In genomic region chr14:68110989-68111704, GRCh38 we compare ENCODE assay signal across 18 cellular contexts.
DNase-seq lines count a peak whose midpoint lies in the region; ATAC-seq, FAIRE-seq and TF ChIP-seq lines count a peak whose summit lies in the region.
"Had no signal": no experiment of that assay in that cellular context is flagged by ENCODE, and none has a peak within 500 bp of the region (broad histone marks: within the 10 kb centered on the region; RNA-seq: fewer than 3 reads in every experiment).

No MANE protein-coding gene starts in this region.

- ATAC-seq in lower lobe of right lung: no peak
- ATAC-seq: activated CD4-positive, CD25-positive, alpha-beta regulatory T cell treated with anti-CD3 and anti-CD28 coated beads, Interleukin-2, amount 50 U/mL, for 24 hours; left lung had no signal

- peak overlapping the region; percentile 80 for H3K27ac Mint-ChIP-seq in osteocyte (ENCODE audit: unreplicated experiment)
- H3K27ac Mint-ChIP-seq: activated T-cell treated with anti-CD3 and anti-CD28 coated beads, Interleukin-2, amount 50 U/mL, for 24 hours; HFFc6; T-helper 1 cell treated with Interleukin-12 subunit alpha and Interleukin-12 subunit beta and Interleukin-4 antibody, amounts not matched to agents 30 μg/mL and 1 μg/mL, for 36 hours had no signal

- no peaks in the 10 kb centered on the region for H3K36me3 ChIP-seq in colonic mucosa
- H3K36me3 ChIP-seq in lower lobe of right lung: no peaks in the 10 kb centered on the region
- H3K36me3 ChIP-seq: left lung had no signal

- no peak overlapping the region for H3K9ac ChIP-seq in colonic mucosa (ENCODE audit: low read depth in 2 of 2, low read length in 2 of 2)

- H3K27me3 ChIP-seq in colonic mucosa (no peaks in the 10 kb centered on the region), lower lobe of right lung (ENCODE audit: low read depth) (no peaks in the 10 kb centered on the region)
- H3K27me3 ChIP-seq: left lung had no signal

- FAIRE-seq in H54 (lab: Jason Lieb, UNC): no peak

- intact Hi-C loops in colonic mucosa (cut with DNase I): no loop called here
- intact Hi-C loops in lower lobe of right lung (cut with DNase I): no loop called here

- no peak for TF ChIP-seq POLR2A in H54 (IDR thresholded peaks at IDR 0.05; ENCODE audit: low read depth, low read length)

- DNase-seq in DMS153 treated with DMSO at 0.1 percent for 48 hours (lab: John Stamatoyannopoulos, UW; ENCODE audit: unreplicated experiment) (peak; percentile 58), NCI-H2196 treated with DMSO at 0.1 percent for 48 hours (lab: John Stamatoyannopoulos, UW; ENCODE audit: unreplicated experiment) (peak; percentile 83), colonic mucosa (no peak), osteocyte (ENCODE audit: extremely low spot score, unreplicated experiment) (no peak), occipital lobe (lab: John Stamatoyannopoulos, UW) (no peak), lower lobe of right lung (no peak), DMS 273 (lab: John Stamatoyannopoulos, UW; ENCODE audit: unreplicated experiment) (no peak), H54 (ENCODE audit: insufficient read length, low spot score) (no peak)
- DNase-seq: activated T-cell treated with anti-CD3 and anti-CD28 coated beads, Interleukin-2, amount 50 U/mL, for 24 hours; AML-193; amniotic stem cell; HFFc6; left lung; NCI-H446 treated with DMSO at 0.1 percent for 48 hours had no signal

- H3K27me3 Mint-ChIP-seq in osteocyte (ENCODE audit: unreplicated experiment): no peaks in the 10 kb centered on the region
- H3K27me3 Mint-ChIP-seq: activated T-cell treated with anti-CD3 and anti-CD28 coated beads, Interleukin-2, amount 50 U/mL, for 24 hours had no signal

- H3K36me3 Mint-ChIP-seq in osteocyte (ENCODE audit: unreplicated experiment): no peaks in the 10 kb centered on the region

- H3K4me3 Mint-ChIP-seq in osteocyte (ENCODE audit: unreplicated experiment): no peak overlapping the region
- H3K4me3 Mint-ChIP-seq: activated T-cell treated with anti-CD3 and anti-CD28 coated beads, Interleukin-2, amount 50 U/mL, for 24 hours; HFFc6; T-helper 1 cell treated with Interleukin-12 subunit alpha and Interleukin-12 subunit beta and Interleukin-4 antibody, amounts not matched to agents 30 μg/mL and 1 μg/mL, for 36 hours had no signal

- H3K4me3 ChIP-seq in colonic mucosa: no peak overlapping the region
- H3K4me3 ChIP-seq in lower lobe of right lung: no peak overlapping the region
- H3K4me3 ChIP-seq: coronary artery, left lung, skin epidermis had no signal

- H3K27ac ChIP-seq in colonic mucosa (peak overlapping the region; percentile 30), lower lobe of right lung (no peak overlapping the region)
- H3K27ac ChIP-seq: coronary artery, left lung had no signal

- H3K4me1 ChIP-seq in colonic mucosa: peaks cover 9% of the 10 kb centered on the region
- peaks cover 23% of the 10 kb centered on the region for H3K4me1 ChIP-seq in lower lobe of right lung

- H3K9me3 Mint-ChIP-seq in osteocyte (ENCODE audit: unreplicated experiment): no peaks in the 10 kb centered on the region
- H3K9me3 Mint-ChIP-seq: activated T-cell treated with anti-CD3 and anti-CD28 coated beads, Interleukin-2, amount 50 U/mL, for 24 hours; HFFc6; T-helper 1 cell treated with Interleukin-12 subunit alpha and Interleukin-12 subunit beta and Interleukin-4 antibody, amounts not matched to agents 30 μg/mL and 1 μg/mL, for 36 hours had no signal

- H3K4me1 Mint-ChIP-seq in osteocyte (ENCODE audit: unreplicated experiment): peaks cover 51% of the 10 kb centered on the region

- no peak for TF ChIP-seq CTCF in colonic mucosa (IDR thresholded peaks at IDR 0.05)
- no peak for TF ChIP-seq CTCF in osteocyte (IDR thresholded peaks at IDR 0.05)
- TF ChIP-seq CTCF in lower lobe of right lung (IDR thresholded peaks at IDR 0.05): no peak

- H3K9me3 ChIP-seq in colonic mucosa (no peaks in the 10 kb centered on the region), lower lobe of right lung (no peaks in the 10 kb centered on the region)
- H3K9me3 ChIP-seq: left lung had no signal

Comparison
In these comparisons a context has a peak if more than half of its experiments do, and no peak if none do; other contexts are left out.
1. DNase-seq: peak in DMS153 treated with DMSO at 0.1 percent for 48 hours (single experiment) and NCI-H2196 treated with DMSO at 0.1 percent for 48 hours (single experiment); none in colonic mucosa (single experiment), osteocyte (single experiment), occipital lobe (single experiment), lower lobe of right lung (single experiment), DMS 273 (single experiment) and H54 (single experiment).